In genomic region chr2:68935471-68935870, GRCh38 we compare ENCODE assay signal across 28 cellular contexts. TPM values are rescaled to one million over a fixed set of nuclear protein-coding genes. Genes with fewer than 3 reads are reported as not detected.
DNase-seq lines count a peak whose midpoint lies in the region; ATAC-seq, FAIRE-seq and TF ChIP-seq lines count a peak whose summit lies in the region.
"Had no signal": no experiment of that assay in that cellular context is flagged by ENCODE, and none has a peak within 500 bp of the region (broad histone marks: within the 10 kb centered on the region; RNA-seq: fewer than 3 reads in every experiment).

No MANE protein-coding gene starts in this region.

- TF ChIP-seq EP300 in HepG2 (IDR thresholded peaks at IDR 0.05; ENCODE audit: low read depth in 2 of 2, low read length in 2 of 2) (no peak), HepG2 (CRISPR knock-in tag; IDR thresholded peaks at IDR 0.05; ENCODE audit: borderline replicate concordance) (no peak)

- H4K20me1 ChIP-seq in HepG2 (ENCODE audit: insufficient read depth, low read length), result no peaks in the 10 kb centered on the region

- no peak overlapping the region for H3K14ac ChIP-seq in mesenchymal stem cell (ENCODE audit: low read length in 2 of 2)

- H3K18ac ChIP-seq in mesenchymal stem cell (ENCODE audit: low read depth in 1 of 2, low read length in 2 of 2), result no peak overlapping the region

- no peak overlapping the region for H3K4ac ChIP-seq in mesenchymal stem cell (ENCODE audit: low read depth in 1 of 2, low read length in 2 of 2)

- TF ChIP-seq POLR2A in HepG2 (IDR thresholded peaks at IDR 0.05; ENCODE audit: insufficient read depth in 1 of 2, low read depth in 2 of 2, low read length in 2 of 2) (no peak), right lobe of liver (IDR thresholded peaks at IDR 0.05) (no peak)

- no peak for FAIRE-seq in HepG2 (lab: Jason Lieb, UNC)
- FAIRE-seq in bronchial epithelial cell (lab: Jason Lieb, UNC), result peak; percentile 7

- POLR2A ChIA-PET in HepG2 (lab: Yijun Ruan, JAX), result no interaction called here
- POLR2A ChIA-PET in activated CD4-positive, alpha-beta memory T cell treated with anti-CD3 and anti-CD28 coated beads, Interleukin-2, amount 10 ng/mL, durations not matched to agents 7 days and 5 days (lab: Charles Lee), result no interaction called here

- H3K4me3 ChIP-seq in HepG2 (replicated peaks in 1 of 3; ENCODE audit: insufficient read depth in 1 of 3, low read depth in 2 of 3, low read length in 3 of 3) (no peak overlapping the region), right lobe of liver (no peak overlapping the region), bronchial epithelial cell (ENCODE audit: low read depth, low read length) (no peak overlapping the region), mesenchymal stem cell (ENCODE audit: insufficient read depth in 1 of 2, low read depth in 1 of 2, low read length in 2 of 2) (no peak overlapping the region)
- H3K4me3 ChIP-seq: GM23338 had no signal

- H3K27ac ChIP-seq in HepG2 (ENCODE audit: extremely low read length, insufficient read depth, low read length) (no peak overlapping the region), right lobe of liver (no peak overlapping the region), mesenchymal stem cell (ENCODE audit: low read length, poor library complexity, severe bottlenecking) (no peak overlapping the region)
- H3K27ac ChIP-seq: KMS-11 had no signal

- H3K4me2 ChIP-seq in HepG2 (ENCODE audit: low read depth, low read length) (no peak overlapping the region), mesenchymal stem cell (ENCODE audit: low read length, poor library complexity, severe bottlenecking) (no peak overlapping the region)
- H3K4me2 ChIP-seq: GM23338, KMS-11 had no signal

- H3K27ac Mint-ChIP-seq in activated CD4-positive, alpha-beta memory T cell treated with anti-CD3 and anti-CD28 coated beads, Interleukin-2, amount 10 ng/mL, durations not matched to agents 7 days and 5 days, result no peak overlapping the region
- H3K27ac Mint-ChIP-seq: GM23338, H9, IgD-negative memory B cell had no signal

- H3K9me3 ChIP-seq in HepG2 (ENCODE audit: low read length), result 0 out of 2 replicates have a peak, but pooled peaks cover 4% of the 10 kb centered on the region
- no peaks in the 10 kb centered on the region for H3K9me3 ChIP-seq in right lobe of liver
- peaks cover 5% of the 10 kb centered on the region for H3K9me3 ChIP-seq in mesenchymal stem cell (ENCODE audit: control insufficient read depth, low read length)
- H3K9me3 ChIP-seq: BE2C had no signal

- peak overlapping the region; percentile 36 for H2AK5ac ChIP-seq in mesenchymal stem cell (ENCODE audit: low read length, severe bottlenecking)

- no peaks in the 10 kb centered on the region for H3K4me1 Mint-ChIP-seq in activated CD4-positive, alpha-beta memory T cell treated with anti-CD3 and anti-CD28 coated beads, Interleukin-2, amount 10 ng/mL, durations not matched to agents 7 days and 5 days
- H3K4me1 Mint-ChIP-seq: CD14-positive monocyte; CD8-positive, alpha-beta memory T cell; GM23338; H9; IgD-negative memory B cell had no signal

- H4K8ac ChIP-seq in mesenchymal stem cell (ENCODE audit: low read length), result no peak overlapping the region

- no peak for TF ChIP-seq RAD21 in HepG2 (CRISPR knock-in tag; IDR thresholded peaks at IDR 0.05)

- no peak overlapping the region for H3K4me3 Mint-ChIP-seq in activated CD4-positive, alpha-beta memory T cell treated with anti-CD3 and anti-CD28 coated beads, Interleukin-2, amount 10 ng/mL, durations not matched to agents 7 days and 5 days
- H3K4me3 Mint-ChIP-seq: CD14-positive monocyte; CD8-positive, alpha-beta memory T cell; GM23338; H9; IgD-negative memory B cell had no signal

- no TSS peak for BruUV-seq in HepG2 (replicated peaks; lab: Mats Ljungman, UMichigan)

- H3K27me3 Mint-ChIP-seq in activated CD4-positive, alpha-beta memory T cell treated with anti-CD3 and anti-CD28 coated beads, Interleukin-2, amount 10 ng/mL, durations not matched to agents 7 days and 5 days, result peaks cover 58% of the 10 kb centered on the region

- H3K23ac ChIP-seq in mesenchymal stem cell (ENCODE audit: low read length in 2 of 2), result no peak overlapping the region

- 3% methylated on average over 5 of the region's 5 CpGs for WGBS in HepG2 (ENCODE audit: low lambda C conversion rate)
- WGBS in right lobe of liver (ENCODE audit: insufficient coverage, low coverage, low lambda C conversion rate, missing lambda C conversion rate), result no CpG with 5 or more reads among the region's 5 CpGs
- WGBS in mesenchymal stem cell, result 94% methylated on average over 5 of the region's 5 CpGs

- no peak for DNase-seq in HepG2 (ENCODE audit: low spot score)
- no peak for DNase-seq in right lobe of liver
- DNase-seq in bronchial epithelial cell (ENCODE audit: low read depth), result no peak
- no peak for DNase-seq in mesenchymal stem cell
- DNase-seq in DMS79 treated with DMSO at 0.1 percent for 48 hours (lab: John Stamatoyannopoulos, UW), result no peak
- no peak for DNase-seq in NCI-H510A (lab: John Stamatoyannopoulos, UW)
- DNase-seq in activated CD4-positive, alpha-beta memory T cell treated with anti-CD3 and anti-CD28 coated beads, Interleukin-2, amount 10 ng/mL, durations not matched to agents 7 days and 5 days, result no peak
- DNase-seq: 8988T; ACHN; BE2C; CD8-positive, alpha-beta memory T cell; DMS 273 treated with DMSO at 0.1 percent for 48 hours; DMS79; H9; NCI-H1092 treated with DMSO at 0.1 percent for 48 hours; NCI-H1436; NCI-H1930; NCI-H2107; NCI-H524 treated with DMSO at 0.1 percent for 48 hours; NCI-H774; RPMI8226; SHP77 had no signal

- ATAC-seq in HepG2, result no peak
- ATAC-seq in right lobe of liver, result no peak
- ATAC-seq in HG02970 (IDR thresholded peaks at IDR 0.05; ENCODE audit: low FRiP score, unreplicated experiment), result no peak
- ATAC-seq: GM23338 had no signal

- H2BK12ac ChIP-seq in mesenchymal stem cell (ENCODE audit: low read length in 2 of 2), result no peak overlapping the region

- no peaks in the 10 kb centered on the region for H3K79me2 ChIP-seq in HepG2 (ENCODE audit: insufficient read depth, low read length)

- H2BK120ac ChIP-seq in mesenchymal stem cell (ENCODE audit: low read depth, low read length), result no peak overlapping the region

- no peaks in the 10 kb centered on the region for H3K79me1 ChIP-seq in mesenchymal stem cell (replicated peaks; ENCODE audit: low read length, poor library complexity, severe bottlenecking)

- peaks cover 0 to 32% of the 10 kb centered on the region in 2 experiments; a peak in 3 of 5 replicates for H3K27me3 ChIP-seq in HepG2 (ENCODE audit: control insufficient read depth in 1 of 2, insufficient read depth in 2 of 2, low read length in 2 of 2)
- no peaks in the 10 kb centered on the region for H3K27me3 ChIP-seq in right lobe of liver
- H3K27me3 ChIP-seq in bronchial epithelial cell (ENCODE audit: control insufficient read depth, insufficient read depth, low read length), result no peaks in the 10 kb centered on the region
- no peaks in the 10 kb centered on the region for H3K27me3 ChIP-seq in mesenchymal stem cell (ENCODE audit: control insufficient read depth in 1 of 2, insufficient read depth in 1 of 2, low read length in 2 of 2)
- H3K27me3 ChIP-seq: BE2C had no signal

- in situ Hi-C loops in HepG2 (cut with HindIII; ENCODE audit: extremely low pct_ligation_motif_present, low pct_unique_long_range_greater_than_20kb), result no loop called here

- TF ChIP-seq CTCF in HepG2 (CRISPR knock-in tag; IDR thresholded peaks at IDR 0.05) (no peak), right lobe of liver (IDR thresholded peaks at IDR 0.05) (no peak), bronchial epithelial cell (IDR thresholded peaks at IDR 0.05; ENCODE audit: insufficient read depth, low read length, severe bottlenecking) (no peak)

- no peaks in the 10 kb centered on the region for H3K36me3 ChIP-seq in HepG2 (replicated peaks in 1 of 2; ENCODE audit: control insufficient read depth in 1 of 2, insufficient read depth in 2 of 2, low read length in 2 of 2)
- H3K36me3 ChIP-seq in right lobe of liver, result no peaks in the 10 kb centered on the region
- H3K36me3 ChIP-seq in bronchial epithelial cell (ENCODE audit: control insufficient read depth, insufficient read depth, low read length), result no peaks in the 10 kb centered on the region
- no peaks in the 10 kb centered on the region for H3K36me3 ChIP-seq in mesenchymal stem cell (ENCODE audit: control insufficient read depth in 1 of 2, insufficient read depth in 2 of 2, low read depth in 1 of 2, low read length in 2 of 2)
- H3K36me3 ChIP-seq: BE2C had no signal

- no peak overlapping the region for H4K91ac ChIP-seq in mesenchymal stem cell (ENCODE audit: low read length)

- no peak overlapping the region for H2BK15ac ChIP-seq in mesenchymal stem cell (ENCODE audit: low read depth, poor library complexity, severe bottlenecking)

- H3K4me1 ChIP-seq in HepG2 (ENCODE audit: insufficient read depth, low read length) (no peaks in the 10 kb centered on the region), right lobe of liver (no peaks in the 10 kb centered on the region), mesenchymal stem cell (ENCODE audit: control insufficient read depth, insufficient read depth, low read depth, low read length) (peaks cover 11% of the 10 kb centered on the region)
- H3K4me1 ChIP-seq: BE2C had no signal

- H3K9me3 Mint-ChIP-seq in activated CD4-positive, alpha-beta memory T cell treated with anti-CD3 and anti-CD28 coated beads, Interleukin-2, amount 10 ng/mL, durations not matched to agents 7 days and 5 days, result no peaks in the 10 kb centered on the region
- H3K9me3 Mint-ChIP-seq: CD8-positive, alpha-beta memory T cell had no signal

- no peak overlapping the region for H2AFZ ChIP-seq in HepG2 (ENCODE audit: low read length)
- H2AFZ ChIP-seq in mesenchymal stem cell (ENCODE audit: low read depth, low read length), result no peak overlapping the region
- H2AFZ ChIP-seq: GM23338 had no signal

- intact Hi-C loops in HepG2 (cut with micrococcal nuclease; ENCODE audit: unreplicated experiment), result no loop called here
- intact Hi-C loops in right lobe of liver (cut with DNase I), result no loop called here

- H3K9ac ChIP-seq in HepG2 (ENCODE audit: insufficient read depth, low read depth, low read length) (no peak overlapping the region), mesenchymal stem cell (ENCODE audit: low read length) (no peak overlapping the region)
- H3K9ac ChIP-seq: KMS-11 had no signal

- no peaks in the 10 kb centered on the region for H3K36me3 Mint-ChIP-seq in activated CD4-positive, alpha-beta memory T cell treated with anti-CD3 and anti-CD28 coated beads, Interleukin-2, amount 10 ng/mL, durations not matched to agents 7 days and 5 days (ENCODE audit: low read depth)
- H3K36me3 Mint-ChIP-seq: CD14-positive monocyte, IgD-negative memory B cell had no signal

- no peak overlapping the region for H2BK5ac ChIP-seq in mesenchymal stem cell (ENCODE audit: low read depth, low read length, poor library complexity, severe bottlenecking)

- CTCF ChIA-PET in HepG2 (lab: Yijun Ruan, JAX; ENCODE audit: low intra/inter-chr PET ratio, low total read pairs), result no interaction called here
- CTCF ChIA-PET in activated CD4-positive, alpha-beta memory T cell treated with anti-CD3 and anti-CD28 coated beads, Interleukin-2, amount 10 ng/mL, durations not matched to agents 7 days and 5 days (lab: Charles Lee), result interaction anchor here (1.1 kb wide), 1 partner anchor 8 kb away, joined by 10 read pairs; no protein-coding TSS in a partner anchor

RNA-seq across cellular contexts. Expression of gene GKN2, which starts 17.2 kb away (rescaled TPM):
- total RNA-seq in HepG2 (2016; rRNA removed; fragmentation: Illumina TruSeq; extraction: Trizol) (not detected in 2 replicates), right lobe of liver (not detected), bronchial epithelial cell (not detected in 2 replicates)
- total RNA-seq in HepG2 (2016; cell fraction: cytosol; rRNA removed; fragmentation: Illumina TruSeq; extraction: Trizol; ENCODE audit: low read depth), result not detected in 2 replicates
- total RNA-seq in HepG2 (2016; cell fraction: insoluble cytoplasmic fraction; rRNA removed; fragmentation: Illumina TruSeq; extraction: Trizol), result not detected in 2 replicates
- not detected in 2 replicates for total RNA-seq in HepG2 (2016; cell fraction: membrane; rRNA removed; fragmentation: Illumina TruSeq; extraction: Trizol)
- not detected in 2 replicates for total RNA-seq in HepG2 (2016; cell fraction: nucleus; rRNA removed; fragmentation: Illumina TruSeq; extraction: Trizol)
- polyA plus RNA-seq in HepG2 (2011; rRNA removed), result not detected in 2 replicates
- polyA plus RNA-seq in HepG2 (2011; cell fraction: cytosol; rRNA removed), result not detected in 2 replicates
- not detected in 2 replicates for polyA plus RNA-seq in HepG2 (2011; cell fraction: nucleus; rRNA removed)
- not detected in 2 replicates for polyA plus RNA-seq in HepG2 (2012)
- not detected in 2 replicates for polyA plus RNA-seq in HepG2 (2016; cell fraction: cytosol; fragmentation: Illumina TruSeq; extraction: Trizol; ENCODE audit: low read depth)
- polyA plus RNA-seq in HepG2 (2016; cell fraction: insoluble cytoplasmic fraction; fragmentation: Illumina TruSeq; extraction: Trizol; ENCODE audit: low read depth), result not detected in 2 replicates
- polyA plus RNA-seq in HepG2 (2016; cell fraction: membrane; fragmentation: Illumina TruSeq; extraction: Trizol; ENCODE audit: low read depth), result not detected in 2 replicates
- polyA plus RNA-seq in HepG2 (2016; cell fraction: nucleus; fragmentation: Illumina TruSeq; extraction: Trizol; ENCODE audit: insufficient read depth, low read depth), result not detected in 2 replicates
- not detected in 2 replicates for polyA minus RNA-seq in HepG2 (2011; rRNA and poly(A)+ RNA removed; ENCODE audit: low replicate concordance)
- not detected in 2 replicates for polyA minus RNA-seq in HepG2 (2011; cell fraction: cytosol; rRNA and poly(A)+ RNA removed)
- not detected in 2 replicates for polyA minus RNA-seq in HepG2 (2011; cell fraction: nucleus; rRNA and poly(A)+ RNA removed)
- polyA plus RNA-seq in mesenchymal stem cell (2013, experiment 1 of 2), result not detected
- not detected for polyA plus RNA-seq in mesenchymal stem cell (2013, experiment 2 of 2)
- total RNA-seq in activated CD4-positive, alpha-beta memory T cell treated with anti-CD3 and anti-CD28 coated beads, Interleukin-2, amount 10 ng/mL, durations not matched to agents 7 days and 5 days, result not detected
- total RNA-seq: CD8-positive, alpha-beta memory T cell; GM23338; H9; SK-MEL-5 had no signal
- polyA plus RNA-seq: CD14-positive monocyte; CD8-positive, alpha-beta memory T cell; GM23338; IgD-negative memory B cell had no signal

RNA-seq across cellular contexts. Expression of gene GKN1, which starts 39.0 kb away (rescaled TPM):
- total RNA-seq in HepG2 (2016; rRNA removed; fragmentation: Illumina TruSeq; extraction: Trizol) (not detected in 2 replicates), right lobe of liver (not detected), bronchial epithelial cell (not detected in 2 replicates)
- total RNA-seq in HepG2 (2016; cell fraction: cytosol; rRNA removed; fragmentation: Illumina TruSeq; extraction: Trizol; ENCODE audit: low read depth), result not detected in 2 replicates
- not detected in 2 replicates for total RNA-seq in HepG2 (2016; cell fraction: insoluble cytoplasmic fraction; rRNA removed; fragmentation: Illumina TruSeq; extraction: Trizol)
- not detected in 2 replicates for total RNA-seq in HepG2 (2016; cell fraction: membrane; rRNA removed; fragmentation: Illumina TruSeq; extraction: Trizol)
- total RNA-seq in HepG2 (2016; cell fraction: nucleus; rRNA removed; fragmentation: Illumina TruSeq; extraction: Trizol), result not detected in 2 replicates
- polyA plus RNA-seq in HepG2 (2011; rRNA removed), result not detected in 2 replicates
- polyA plus RNA-seq in HepG2 (2011; cell fraction: cytosol; rRNA removed), result not detected in 2 replicates
- not detected in 2 replicates for polyA plus RNA-seq in HepG2 (2011; cell fraction: nucleus; rRNA removed)
- polyA plus RNA-seq in HepG2 (2012), result not detected in 2 replicates
- not detected in 2 replicates for polyA plus RNA-seq in HepG2 (2016; cell fraction: cytosol; fragmentation: Illumina TruSeq; extraction: Trizol; ENCODE audit: low read depth)
- not detected in 2 replicates for polyA plus RNA-seq in HepG2 (2016; cell fraction: insoluble cytoplasmic fraction; fragmentation: Illumina TruSeq; extraction: Trizol; ENCODE audit: low read depth)
- not detected in 2 replicates for polyA plus RNA-seq in HepG2 (2016; cell fraction: membrane; fragmentation: Illumina TruSeq; extraction: Trizol; ENCODE audit: low read depth)
- polyA plus RNA-seq in HepG2 (2016; cell fraction: nucleus; fragmentation: Illumina TruSeq; extraction: Trizol; ENCODE audit: insufficient read depth, low read depth), result not detected in 2 replicates
- not detected in 2 replicates for polyA minus RNA-seq in HepG2 (2011; rRNA and poly(A)+ RNA removed; ENCODE audit: low replicate concordance)
- not detected in 2 replicates for polyA minus RNA-seq in HepG2 (2011; cell fraction: cytosol; rRNA and poly(A)+ RNA removed)
- not detected in 2 replicates for polyA minus RNA-seq in HepG2 (2011; cell fraction: nucleus; rRNA and poly(A)+ RNA removed)
- not detected for polyA plus RNA-seq in mesenchymal stem cell (2013, experiment 1 of 2)
- polyA plus RNA-seq in mesenchymal stem cell (2013, experiment 2 of 2), result not detected
- not detected for total RNA-seq in activated CD4-positive, alpha-beta memory T cell treated with anti-CD3 and anti-CD28 coated beads, Interleukin-2, amount 10 ng/mL, durations not matched to agents 7 days and 5 days
- total RNA-seq: CD8-positive, alpha-beta memory T cell; GM23338; H9; SK-MEL-5 had no signal
- polyA plus RNA-seq: CD14-positive monocyte; CD8-positive, alpha-beta memory T cell; GM23338; IgD-negative memory B cell had no signal
